In the genomic region with DNA sequence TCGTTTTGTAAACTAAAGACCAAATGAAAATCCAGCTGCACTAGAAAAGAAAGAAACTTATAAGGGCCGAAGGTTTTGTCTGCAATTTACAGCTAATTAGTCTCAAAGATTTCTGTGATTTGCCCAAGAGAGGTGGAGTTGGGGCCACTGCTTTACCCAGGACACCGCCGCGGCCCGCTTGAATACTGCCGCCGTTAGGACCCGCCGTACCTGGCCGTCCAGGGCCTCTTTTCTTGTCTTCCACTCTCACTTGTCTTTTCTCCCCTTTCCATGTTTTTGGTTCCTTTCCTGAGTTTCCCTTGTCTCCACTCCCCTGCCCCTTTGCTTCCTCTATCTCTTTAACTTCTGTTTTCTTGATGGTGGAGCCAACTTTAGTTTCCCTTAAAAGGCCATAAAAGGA, we compare ENCODE assay signal across 7 cellular contexts. TPM values are rescaled to one million over a fixed set of nuclear protein-coding genes. Genes with fewer than 3 reads are reported as not detected.
A peak's percentile ranks its signal among the peaks of the same experiment; 100 is the strongest.
DNase-seq lines count a peak whose midpoint lies in the region; ATAC-seq and TF ChIP-seq lines count a peak whose summit lies in the region.

No MANE protein-coding gene starts in this region.

- H3K36me3 ChIP-seq in adrenal gland (replicated peaks in 1 of 2) (no peaks in the 10 kb centered on the region), iPS-15b (ENCODE audit: control insufficient read depth, insufficient read depth, low read length) (no peaks in the 10 kb centered on the region), gastrocnemius medialis (no peaks in the 10 kb centered on the region)

- H3K4me1 ChIP-seq in adrenal gland (replicated peaks in 1 of 2) (peaks cover 6 to 21% of the 10 kb centered on the region in 2 donors), iPS-15b (ENCODE audit: control insufficient read depth, insufficient read depth, low read length) (peaks cover 2% of the 10 kb centered on the region), gastrocnemius medialis (peaks cover 13 to 14% of the 10 kb centered on the region in 2 donors)

- H3K4me3 ChIP-seq in GM12865 (ENCODE audit: low read depth, low read length) (peak overlapping the region; percentile 74), NB4 (ENCODE audit: low read depth, low read length) (peak overlapping the region; percentile 97), adrenal gland (peak overlapping the region in 3 of 4 donors; percentile 57 to 89 (median 69)), iPS-15b (ENCODE audit: low read depth, low read length) (peak overlapping the region; percentile 93), gastrocnemius medialis (peak overlapping the region; percentile 68 to 73 (median 71))

- TF ChIP-seq POLR2A in NB4 (IDR thresholded peaks at IDR 0.05; ENCODE audit: extremely low read depth, insufficient read length), result no peak
- TF ChIP-seq POLR2A in adrenal gland (IDR thresholded peaks at IDR 0.05), result no peak
- no peak for TF ChIP-seq POLR2A in gastrocnemius medialis (IDR thresholded peaks at IDR 0.05)

- TF ChIP-seq CTCF in GM12865 (IDR thresholded peaks at IDR 0.05; ENCODE audit: insufficient read depth, low read depth, low read length, missing control alignments), result no peak
- TF ChIP-seq CTCF in NB4 (IDR thresholded peaks at IDR 0.05; ENCODE audit: low read depth, low read length), result no peak
- TF ChIP-seq CTCF in adrenal gland (IDR thresholded peaks at IDR 0.05), result no peak
- no peak for TF ChIP-seq CTCF in gastrocnemius medialis (IDR thresholded peaks at IDR 0.05 in 4 of 5, conservative IDR thresholded peaks at IDR 0.05 in 1 of 5)

- H3K9ac ChIP-seq in iPS-15b (ENCODE audit: low read depth, low read length), result peak overlapping the region; percentile 76

- in situ Hi-C loops in gastrocnemius medialis (cut with MboI; ENCODE audit: low sequenced_read_pairs in 4 of 4), result no loop called here

- intact Hi-C loops in adrenal gland (cut with DNase I), result no loop called here
- intact Hi-C loops in gastrocnemius medialis (cut with DNase I; ENCODE audit: low total_unique reads), result loop anchor here (1.0 to 10.0 kb wide), 3 partner anchors 15 to 929 kb away; partner anchors contain the start of genes CCNL1 and SHOX2

- ATAC-seq in gastrocnemius medialis, result no peak

- H3K27ac ChIP-seq in adrenal gland (peak overlapping the region; percentile 90 to 100 (median 97)), gastrocnemius medialis (peak overlapping the region; percentile 92 to 95 (median 94))

- H3K27me3 ChIP-seq in adrenal gland, result no peaks in the 10 kb centered on the region
- no peaks in the 10 kb centered on the region for H3K27me3 ChIP-seq in iPS-15b (ENCODE audit: control insufficient read depth, insufficient read depth, low read length)
- H3K27me3 ChIP-seq in gastrocnemius medialis, result no peaks in the 10 kb centered on the region

- DNase-seq in GM12865 (ENCODE audit: low read depth), result peak; percentile 38
- peak; percentile 26 for DNase-seq in NB4 (ENCODE audit: low read depth)
- DNase-seq in adrenal gland, result peak in 6 of 7 donors; percentile 42 to 71 (median 56)
- DNase-seq in gastrocnemius medialis, result peak in 1 of 2 donors; percentile 25
- no peak for DNase-seq in cortex of kidney (lab: John Stamatoyannopoulos, UW)
- no peak for DNase-seq in EL

- WGBS in adrenal gland, 4 donors, result 0 to 1% (median 0%) methylated on average over 11 of the region's 11 CpGs

- H3K9me3 ChIP-seq in adrenal gland (replicated peaks in 1 of 3), result no peaks in the 10 kb centered on the region
- peaks cover 3% of the 10 kb centered on the region for H3K9me3 ChIP-seq in iPS-15b (ENCODE audit: control insufficient read depth, insufficient read depth, low read length)
- H3K9me3 ChIP-seq in gastrocnemius medialis, result no peaks in the 10 kb centered on the region

RNA-seq across cellular contexts. Expression of gene CCNL1, which starts 15.7 kb away (rescaled TPM):
- total RNA-seq in adrenal gland (100 to 1,000 TPM in 4 of 8 donors, 10 to 100 TPM in 4; 50.1 to 223 (median 96.7) TPM), gastrocnemius medialis (100 to 1,000 TPM in 1 of 4 donors, 10 to 100 TPM in 3; 34.3 to 110 (median 41.3) TPM)
- polyA plus RNA-seq in adrenal gland, result 100 to 1,000 TPM in 1 of 3 donors, 10 to 100 TPM in 2; 67.0 to 200 (median 97.9) TPM

Comparison
In these comparisons a context has a peak if more than half of its experiments do, and no peak if none do; other contexts are left out.
1. DNase-seq: peak in GM12865 (single experiment), NB4 (single experiment) and adrenal gland (6 of 7); none in cortex of kidney (single experiment) and EL (single experiment).
2. Peak in every context shown above with its lines, with median percentiles within 50 percentile points of each other: H3K4me3 ChIP-seq.